Comparison of ENCODE assay signal across 1 cellular context in genomic region chr1:246582301-246583055, GRCh38.
TF ChIP-seq lines count a peak whose summit lies in the region.

No MANE protein-coding gene starts in this region.

TF ChIP-seq in K562, 482 proteins besides CTCF, POLR2A, EP300 and RAD21 (continued from another document and continues in another):
- TF ChIP-seq SRF (CRISPR knock-in tag; IDR thresholded peaks at IDR 0.05) (0 out of 4 replicates have a peak, but pooled peaks of 1 of the 2 experiments have one; percentile 15), MITF (IDR thresholded peaks at IDR 0.05) (no peak), ARID2 (IDR thresholded peaks at IDR 0.05) (no peak; the same call in 1 of the 2 replicates), ZFX (CRISPR knock-in tag; IDR thresholded peaks at IDR 0.05) (no peak), ZBTB26 (CRISPR knock-in tag; IDR thresholded peaks at IDR 0.05) (no peak), ZNF146 (CRISPR knock-in tag; IDR thresholded peaks at IDR 0.05; ENCODE audit: unreplicated experiment) (no peak), KDM5B (IDR thresholded peaks at IDR 0.05; ENCODE audit: insufficient replicate concordance, low read depth, low read length) (no peak), COPS2 (conservative IDR thresholded peaks at IDR 0.05) (no peak), ZNF232 (CRISPR knock-in tag; IDR thresholded peaks at IDR 0.05) (no peak), GABPB2 (CRISPR knock-in tag; conservative IDR thresholded peaks at IDR 0.05) (no peak), MLX (CRISPR knock-in tag; conservative IDR thresholded peaks at IDR 0.05) (no peak), MNT (conservative IDR thresholded peaks at IDR 0.05) (0 out of 4 replicates have a peak, but pooled peaks of 1 of the 2 experiments have one; percentile 33), ZNF175 (CRISPR knock-in tag; IDR thresholded peaks at IDR 0.05; ENCODE audit: low read depth) (no peak), TAF9B (IDR thresholded peaks at IDR 0.05; ENCODE audit: partially characterized antibody) (no peak), TCF7L2 (IDR thresholded peaks at IDR 0.05; ENCODE audit: low read depth, low read length) (no peak), E2F6 (IDR thresholded peaks at IDR 0.05; ENCODE audit: borderline replicate concordance in 1 of 2, extremely low read depth in 1 of 2, insufficient read depth in 1 of 2, insufficient read length in 1 of 2, low read depth in 1 of 2, low read length in 1 of 2, poor library complexity in 1 of 2, severe bottlenecking in 1 of 2) (no peak), ZNF507 (tag; conservative IDR thresholded peaks at IDR 0.05) (no peak), TCFL5 (CRISPR knock-in tag; conservative IDR thresholded peaks at IDR 0.05) (no peak), EWSR1 (IDR thresholded peaks at IDR 0.05; ENCODE audit: borderline replicate concordance, low read depth, partially characterized antibody) (no peak), TAF7 (tag; IDR thresholded peaks at IDR 0.05) (no peak), PHTF2 (CRISPR knock-in tag; IDR thresholded peaks at IDR 0.05) (no peak), CBX1 (IDR thresholded peaks at IDR 0.05; ENCODE audit: low read depth) (no peak), EHMT2 (IDR thresholded peaks at IDR 0.05) (no peak), MCM7 (IDR thresholded peaks at IDR 0.05) (no peak), ILK (tag; IDR thresholded peaks at IDR 0.05; ENCODE audit: borderline replicate concordance, low read depth) (no peak), BRF1 (IDR thresholded peaks at IDR 0.05; ENCODE audit: borderline replicate concordance, extremely low read depth, insufficient read length) (no peak), RFX5 (IDR thresholded peaks at IDR 0.05; ENCODE audit: low read depth, low read length) (no peak), ZNF395 (CRISPR knock-in tag; IDR thresholded peaks at IDR 0.05) (no peak), CHD1 (IDR thresholded peaks at IDR 0.05; ENCODE audit: low read length) (no peak), U2AF2 (optimal IDR thresholded peaks at IDR 0.05; ENCODE audit: low read depth, low read length) (no peak), NFXL1 (CRISPR knock-in tag; IDR thresholded peaks at IDR 0.05) (no peak), TRIM24 (IDR thresholded peaks at IDR 0.05) (no peak), SRSF9 (IDR thresholded peaks at IDR 0.05; ENCODE audit: borderline replicate concordance, low read depth, low read length) (no peak), ZNF23 (CRISPR knock-in tag; IDR thresholded peaks at IDR 0.05) (no peak), POLR2H (tag; IDR thresholded peaks at IDR 0.05; ENCODE audit: low read depth) (no peak), RNF2 (IDR thresholded peaks at IDR 0.05) (no peak), KLF13 (tag; IDR thresholded peaks at IDR 0.05; ENCODE audit: borderline replicate concordance, low read depth) (no peak), TFAP4 (CRISPR knock-in tag; IDR thresholded peaks at IDR 0.05; ENCODE audit: borderline replicate concordance) (peak; percentile 32; the same call in 1 of the 2 replicates), ILF3 (IDR thresholded peaks at IDR 0.05; ENCODE audit: borderline replicate concordance) (no peak), CUX1 (CRISPR knock-in tag; IDR thresholded peaks at IDR 0.05) (no peak; the same call in 1 of the 2 replicates), HMG20B (CRISPR knock-in tag; IDR thresholded peaks at IDR 0.05) (no peak), KDM2B (CRISPR knock-in tag; IDR thresholded peaks at IDR 0.05) (no peak), SAFB2 (IDR thresholded peaks at IDR 0.05; ENCODE audit: borderline replicate concordance, low read depth, low read length, severe bottlenecking) (no peak), HNRNPUL1 (IDR thresholded peaks at IDR 0.05; ENCODE audit: low read length) (no peak), DEAF1 (CRISPR knock-in tag; IDR thresholded peaks at IDR 0.05) (no peak), SMAD3 (CRISPR knock-in tag; conservative IDR thresholded peaks at IDR 0.05) (no peak), ZNF140 (CRISPR knock-in tag; IDR thresholded peaks at IDR 0.05) (no peak), FOS (IDR thresholded peaks at IDR 0.05; ENCODE audit: extremely low read depth, insufficient read length) (no peak), SP2 (IDR thresholded peaks at IDR 0.05; ENCODE audit: extremely low read depth, low read depth, low read length, poor library complexity, severe bottlenecking) (no peak), HDAC6 (IDR thresholded peaks at IDR 0.05; ENCODE audit: low read depth, low read length) (no peak)
